Comparison of ENCODE assay signal across 16 cellular contexts in genomic region chr11:2800655-2801531, GRCh38.
DNase-seq lines count a peak whose midpoint lies in the region; ATAC-seq and TF ChIP-seq lines count a peak whose summit lies in the region.
"Had no signal": no experiment of that assay in that cellular context is flagged by ENCODE, and none has a peak within 500 bp of the region (broad histone marks: within the 10 kb centered on the region; RNA-seq: fewer than 3 reads in every experiment).

No MANE protein-coding gene starts in this region.

- ATAC-seq in activated naive CD8-positive, alpha-beta T cell treated with anti-CD3 and anti-CD28 coated beads, Interleukin-2, amount 10 ng/mL, durations not matched to agents 7 days and 5 days (ENCODE audit: low read depth), result no peak
- ATAC-seq: stimulated activated memory B cell treated with anti-CD40 and anti-IgM and Interleukin-4, amounts not matched to agents 10 μg/mL and 1 μg/mL and 100 μg/mL, for 72 hours had no signal

- POLR2A ChIA-PET in activated naive CD8-positive, alpha-beta T cell treated with anti-CD3 and anti-CD28 coated beads, Interleukin-2, amount 10 ng/mL, durations not matched to agents 7 days and 5 days (lab: Charles Lee), result no interaction called here

- H3K79me2 ChIP-seq in neural progenitor cell (ENCODE audit: low read depth), result no peaks in the 10 kb centered on the region

- no peak for TF ChIP-seq POLR2A in transverse colon (IDR thresholded peaks at IDR 0.05)

- H3K36me3 ChIP-seq in neural progenitor cell (no peaks in the 10 kb centered on the region), transverse colon (no peaks in the 10 kb centered on the region)
- H3K36me3 ChIP-seq: brain microvascular endothelial cell had no signal

- no peak overlapping the region for H3K9ac ChIP-seq in neural progenitor cell

- DNase-seq in activated naive CD8-positive, alpha-beta T cell treated with anti-CD3 and anti-CD28 coated beads, Interleukin-2, amount 10 ng/mL, durations not matched to agents 7 days and 5 days, result peak; percentile 19
- no peak for DNase-seq in activated naive CD8-positive, alpha-beta T cell treated with anti-CD3 and anti-CD28 coated beads for 36 hours
- peak; percentile 58 for DNase-seq in coronary artery (ENCODE audit: low spot score)
- DNase-seq in neural progenitor cell (ENCODE audit: low spot score), result no peak
- DNase-seq in transverse colon, result peak; percentile 3
- no peak for DNase-seq in germinal center (ENCODE audit: low spot score)
- DNase-seq in NCI-H2029 treated with DMSO at 0.1 percent for 48 hours (lab: John Stamatoyannopoulos, UW), result no peak
- DNase-seq in occipital lobe (lab: John Stamatoyannopoulos, UW), result no peak
- DNase-seq: activated CD4-positive, alpha-beta memory T cell treated with anti-CD3 and anti-CD28 coated beads, Interleukin-2, amount 10 ng/mL, durations not matched to agents 7 days and 5 days; activated gamma-delta T cell; brain microvascular endothelial cell; NCI-H1930; NCI-H526 treated with DMSO at 0.1 percent for 48 hours had no signal

- no peak overlapping the region for H2AFZ ChIP-seq in neural progenitor cell (replicated peaks)

- in situ Hi-C loops in transverse colon (cut with MboI; ENCODE audit: low pct_ligation_motif_present in 1 of 4, low pct_unique_long_range_greater_than_20kb in 1 of 4, low sequenced_read_pairs in 3 of 4), result no loop called here

- H3K4me1 ChIP-seq in neural progenitor cell (peaks cover 11% of the 10 kb centered on the region), transverse colon (no peaks in the 10 kb centered on the region)

- no peaks in the 10 kb centered on the region for H3K4me1 Mint-ChIP-seq in activated naive CD8-positive, alpha-beta T cell treated with anti-CD3 and anti-CD28 coated beads, Interleukin-2, amount 10 ng/mL, durations not matched to agents 7 days and 5 days
- H3K4me1 Mint-ChIP-seq in activated naive CD8-positive, alpha-beta T cell treated with anti-CD3 and anti-CD28 coated beads for 36 hours, result no peaks in the 10 kb centered on the region
- H3K4me1 Mint-ChIP-seq in neural progenitor cell, result peaks cover 30% of the 10 kb centered on the region
- H3K4me1 Mint-ChIP-seq: activated CD4-positive, alpha-beta memory T cell treated with anti-CD3 and anti-CD28 coated beads, Interleukin-2, amount 10 ng/mL, durations not matched to agents 7 days and 5 days had no signal

- H3K36me3 Mint-ChIP-seq in activated naive CD8-positive, alpha-beta T cell treated with anti-CD3 and anti-CD28 coated beads, Interleukin-2, amount 10 ng/mL, durations not matched to agents 7 days and 5 days, result no peaks in the 10 kb centered on the region
- H3K36me3 Mint-ChIP-seq in activated naive CD8-positive, alpha-beta T cell treated with anti-CD3 and anti-CD28 coated beads for 36 hours, result no peaks in the 10 kb centered on the region
- peaks cover 5% of the 10 kb centered on the region for H3K36me3 Mint-ChIP-seq in neural progenitor cell

- TF ChIP-seq CTCF in coronary artery (IDR thresholded peaks at IDR 0.05), result no peak
- TF ChIP-seq CTCF in neural progenitor cell (IDR thresholded peaks at IDR 0.05), result no peak
- TF ChIP-seq CTCF in transverse colon (IDR thresholded peaks at IDR 0.05), result no peak

- no peaks in the 10 kb centered on the region for H3K27me3 Mint-ChIP-seq in activated naive CD8-positive, alpha-beta T cell treated with anti-CD3 and anti-CD28 coated beads, Interleukin-2, amount 10 ng/mL, durations not matched to agents 7 days and 5 days
- H3K27me3 Mint-ChIP-seq in activated naive CD8-positive, alpha-beta T cell treated with anti-CD3 and anti-CD28 coated beads for 36 hours, result no peaks in the 10 kb centered on the region
- peaks cover 20% of the 10 kb centered on the region for H3K27me3 Mint-ChIP-seq in neural progenitor cell (ENCODE audit: insufficient read depth, low read depth)
- H3K27me3 Mint-ChIP-seq: activated CD4-positive, alpha-beta memory T cell treated with anti-CD3 and anti-CD28 coated beads, Interleukin-2, amount 10 ng/mL, durations not matched to agents 7 days and 5 days; stimulated activated memory B cell treated with anti-CD40 and anti-IgM and Interleukin-4, amounts not matched to agents 10 μg/mL and 1 μg/mL and 100 μg/mL, for 72 hours had no signal

- no peaks in the 10 kb centered on the region for H3F3A ChIP-seq in neural progenitor cell (ENCODE audit: low read depth)

- no peak overlapping the region for H3K4me3 Mint-ChIP-seq in activated naive CD8-positive, alpha-beta T cell treated with anti-CD3 and anti-CD28 coated beads, Interleukin-2, amount 10 ng/mL, durations not matched to agents 7 days and 5 days
- no peak overlapping the region for H3K4me3 Mint-ChIP-seq in activated naive CD8-positive, alpha-beta T cell treated with anti-CD3 and anti-CD28 coated beads for 36 hours
- no peak overlapping the region for H3K4me3 Mint-ChIP-seq in neural progenitor cell
- H3K4me3 Mint-ChIP-seq: activated CD4-positive, alpha-beta memory T cell treated with anti-CD3 and anti-CD28 coated beads, Interleukin-2, amount 10 ng/mL, durations not matched to agents 7 days and 5 days; stimulated activated memory B cell treated with anti-CD40 and anti-IgM and Interleukin-4, amounts not matched to agents 10 μg/mL and 1 μg/mL and 100 μg/mL, for 72 hours had no signal

- H3K4me3 ChIP-seq in coronary artery, result no peak overlapping the region
- H3K4me3 ChIP-seq in neural progenitor cell, result no peak overlapping the region
- H3K4me3 ChIP-seq in transverse colon, result no peak overlapping the region
- H3K4me3 ChIP-seq: SK-N-MC, skin epidermis had no signal

- H3K27me3 ChIP-seq in neural progenitor cell, result peaks cover 2% of the 10 kb centered on the region
- H3K27me3 ChIP-seq in transverse colon, result no peaks in the 10 kb centered on the region

- no peaks in the 10 kb centered on the region for H4K20me1 ChIP-seq in neural progenitor cell (ENCODE audit: low read depth)

- no peaks in the 10 kb centered on the region for H3K9me3 Mint-ChIP-seq in activated naive CD8-positive, alpha-beta T cell treated with anti-CD3 and anti-CD28 coated beads, Interleukin-2, amount 10 ng/mL, durations not matched to agents 7 days and 5 days
- no peaks in the 10 kb centered on the region for H3K9me3 Mint-ChIP-seq in activated naive CD8-positive, alpha-beta T cell treated with anti-CD3 and anti-CD28 coated beads for 36 hours
- peaks cover 11% of the 10 kb centered on the region for H3K9me3 Mint-ChIP-seq in neural progenitor cell
- H3K9me3 Mint-ChIP-seq: activated CD4-positive, alpha-beta memory T cell treated with anti-CD3 and anti-CD28 coated beads, Interleukin-2, amount 10 ng/mL, durations not matched to agents 7 days and 5 days had no signal

- H3K9me3 ChIP-seq in neural progenitor cell (ENCODE audit: low read depth), result no peaks in the 10 kb centered on the region
- no peaks in the 10 kb centered on the region for H3K9me3 ChIP-seq in transverse colon

- no peak for TF ChIP-seq EP300 in transverse colon (IDR thresholded peaks at IDR 0.05; ENCODE audit: low read depth)

- intact Hi-C loops in transverse colon (cut with DNase I; ENCODE audit: low total_unique reads), result no loop called here

- WGBS in transverse colon (ENCODE audit: low coverage in 1 of 2), 2 donors, result 85 to 90% methylated on average over 3 to 12 of the region's 12 CpGs

- no peak overlapping the region for H3K4me2 ChIP-seq in neural progenitor cell

- H3K27ac Mint-ChIP-seq in activated naive CD8-positive, alpha-beta T cell treated with anti-CD3 and anti-CD28 coated beads, Interleukin-2, amount 10 ng/mL, durations not matched to agents 7 days and 5 days, result no peak overlapping the region
- H3K27ac Mint-ChIP-seq in activated naive CD8-positive, alpha-beta T cell treated with anti-CD3 and anti-CD28 coated beads for 36 hours, result no peak overlapping the region
- peak overlapping the region; percentile 46 for H3K27ac Mint-ChIP-seq in neural progenitor cell
- H3K27ac Mint-ChIP-seq: activated CD4-positive, alpha-beta memory T cell treated with anti-CD3 and anti-CD28 coated beads, Interleukin-2, amount 10 ng/mL, durations not matched to agents 7 days and 5 days; stimulated activated memory B cell treated with anti-CD40 and anti-IgM and Interleukin-4, amounts not matched to agents 10 μg/mL and 1 μg/mL and 100 μg/mL, for 72 hours had no signal

- H3K27ac ChIP-seq in coronary artery (no peak overlapping the region), neural progenitor cell (no peak overlapping the region), transverse colon (no peak overlapping the region)
- H3K27ac ChIP-seq: brain microvascular endothelial cell, SK-N-MC, skin epidermis had no signal

Comparison
In these comparisons a context has a peak if more than half of its experiments do, and no peak if none do; other contexts are left out.
1. DNase-seq: peak in activated naive CD8-positive, alpha-beta T cell treated with anti-CD3 and anti-CD28 coated beads, Interleukin-2, amount 10 ng/mL, durations not matched to agents 7 days and 5 days (single experiment), coronary artery (single experiment) and transverse colon (single experiment); none in activated naive CD8-positive, alpha-beta T cell treated with anti-CD3 and anti-CD28 coated beads for 36 hours (single experiment), neural progenitor cell (single experiment), germinal center (single experiment), NCI-H2029 treated with DMSO at 0.1 percent for 48 hours (single experiment) and occipital lobe (single experiment).